ENCODE assay signal across 8 cellular contexts in the genomic region with DNA sequence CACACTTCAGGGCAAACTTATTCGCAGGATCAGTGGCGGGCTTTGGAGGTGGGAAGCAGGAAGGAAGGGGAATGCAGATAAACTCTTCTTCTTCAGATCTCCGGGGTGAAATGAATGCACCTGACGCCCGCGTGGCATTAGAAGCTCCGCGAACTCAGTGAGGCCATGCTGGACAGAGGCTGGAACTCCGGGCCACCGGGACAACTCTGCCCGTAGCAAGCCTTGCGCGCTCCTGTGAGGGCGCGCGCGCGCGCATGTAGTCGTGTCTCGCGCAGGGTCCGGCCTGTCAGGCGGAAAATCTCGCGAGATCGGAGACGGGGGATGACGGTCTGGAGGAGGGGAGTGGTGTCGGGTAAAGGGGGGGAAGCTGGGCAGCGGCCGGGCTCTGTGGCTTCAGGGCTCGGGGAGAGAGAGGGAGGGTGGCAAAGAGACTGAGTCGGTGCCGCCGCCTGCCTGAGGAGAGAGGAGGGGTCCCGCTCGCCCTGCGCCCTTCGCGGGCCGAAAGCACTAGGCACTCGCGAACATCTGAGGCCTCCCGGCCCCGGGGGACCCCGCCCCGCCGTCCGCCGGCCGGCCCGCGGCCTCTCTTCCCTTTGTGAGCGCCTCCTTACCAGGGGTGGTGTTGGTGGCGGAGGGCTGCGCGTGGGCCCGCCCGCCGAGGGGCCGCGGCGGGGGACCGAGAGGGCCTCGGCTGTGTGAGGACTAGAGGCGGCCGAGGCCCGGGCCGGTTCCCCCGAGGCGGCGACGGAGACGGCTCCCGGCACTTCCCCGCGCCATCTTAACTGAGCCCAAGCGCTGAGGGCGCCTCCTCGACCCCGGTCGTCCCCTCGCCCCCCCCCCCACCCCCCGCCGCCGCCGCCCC. TPM values are rescaled to one million over a fixed set of nuclear protein-coding genes. Genes with fewer than 3 reads are reported as not detected.
DNase-seq lines count a peak whose midpoint lies in the region; ATAC-seq and TF ChIP-seq lines count a peak whose summit lies in the region.

A gene (plus strand): TSS at position 370 of the 862 bp plus-strand sequence. CDS start 61,186 bp downstream, outside the sequence.

- H3K9me3 Mint-ChIP-seq in CD4-positive, CD25-positive, alpha-beta regulatory T cell, result no peaks in the 10 kb centered on the region
- H3K9me3 Mint-ChIP-seq in activated CD8-positive, alpha-beta T cell treated with anti-CD3 and anti-CD28 coated beads, Interleukin-2, amount 10 ng/mL, durations not matched to agents 7 days and 5 days (ENCODE audit: insufficient read depth), result no peaks in the 10 kb centered on the region

- peak within 1 kb of the TSS; percentile 95 to 99 (median 98) for H3K4me3 Mint-ChIP-seq in CD4-positive, CD25-positive, alpha-beta regulatory T cell
- H3K4me3 Mint-ChIP-seq in activated CD8-positive, alpha-beta T cell treated with anti-CD3 and anti-CD28 coated beads, Interleukin-2, amount 10 ng/mL, durations not matched to agents 7 days and 5 days, result peak within 1 kb of the TSS; percentile 91

- peaks cover 30% of the 10 kb centered on the region for H3K4me1 ChIP-seq in CD4-positive, CD25-positive, alpha-beta regulatory T cell (ENCODE audit: control insufficient read depth, insufficient read depth, low read length, poor library complexity, severe bottlenecking)

- no peaks in the 10 kb centered on the region for H3K27me3 ChIP-seq in CD4-positive, CD25-positive, alpha-beta regulatory T cell (ENCODE audit: control insufficient read depth, insufficient read depth, low read length)

- peaks cover 15% of the 10 kb centered on the region for H3K36me3 Mint-ChIP-seq in CD4-positive, CD25-positive, alpha-beta regulatory T cell
- H3K36me3 Mint-ChIP-seq in activated CD8-positive, alpha-beta T cell treated with anti-CD3 and anti-CD28 coated beads, Interleukin-2, amount 10 ng/mL, durations not matched to agents 7 days and 5 days (ENCODE audit: low read depth), result peaks cover 22% of the 10 kb centered on the region

- H3K4me1 Mint-ChIP-seq in CD4-positive, CD25-positive, alpha-beta regulatory T cell, result peaks cover 28 to 51% (median 40%) of the 10 kb centered on the region in 4 donors
- H3K4me1 Mint-ChIP-seq in activated CD8-positive, alpha-beta T cell treated with anti-CD3 and anti-CD28 coated beads, Interleukin-2, amount 10 ng/mL, durations not matched to agents 7 days and 5 days (ENCODE audit: low read depth), result peaks cover 40% of the 10 kb centered on the region

- H3K36me3 ChIP-seq in CD4-positive, CD25-positive, alpha-beta regulatory T cell (ENCODE audit: control insufficient read depth, insufficient read depth, low read length), result no peaks in the 10 kb centered on the region

- no peaks in the 10 kb centered on the region for H3K27me3 Mint-ChIP-seq in CD4-positive, CD25-positive, alpha-beta regulatory T cell
- H3K27me3 Mint-ChIP-seq in activated CD8-positive, alpha-beta T cell treated with anti-CD3 and anti-CD28 coated beads, Interleukin-2, amount 10 ng/mL, durations not matched to agents 7 days and 5 days (ENCODE audit: low read depth), result no peaks in the 10 kb centered on the region

- no peak for TF ChIP-seq CTCF in lower leg skin (IDR thresholded peaks at IDR 0.05)

- WGBS in lower leg skin, 2 donors, result 1% methylated on average over 61 to 74 of the region's 88 CpGs

- DNase-seq in CD4-positive, CD25-positive, alpha-beta regulatory T cell, result peak; percentile 96 to 98 (median 97)
- peak; percentile 81 for DNase-seq in HS-5 (ENCODE audit: low read depth)
- peak; percentile 75 for DNase-seq in NK-92 (lab: John Stamatoyannopoulos, UW; ENCODE audit: unreplicated experiment)
- peak; percentile 99 for DNase-seq in activated CD8-positive, alpha-beta T cell treated with anti-CD3 and anti-CD28 coated beads, Interleukin-2, amount 10 ng/mL, durations not matched to agents 7 days and 5 days
- DNase-seq in ecto neural progenitor cell (ENCODE audit: low spot score), result peak; percentile 100
- DNase-seq in lower leg skin (ENCODE audit: low spot score in 2 of 2), result peak; percentile 98 to 100
- DNase-seq in stimulated activated CD4-positive, alpha-beta T cell treated with anti-CD3 and anti-CD28 coated beads, Interleukin-4, amount 100 ng/mL, for 4 hours, result peak; percentile 97 to 98

- peak in 1 of 2 donors; percentile 60 for TF ChIP-seq POLR2A in lower leg skin (IDR thresholded peaks at IDR 0.05)

- peak within 1 kb of the TSS; percentile 94 for H3K4me3 ChIP-seq in CD4-positive, CD25-positive, alpha-beta regulatory T cell (ENCODE audit: low read depth, low read length)
- H3K4me3 ChIP-seq in lower leg skin (ENCODE audit: low read depth, poor library complexity, severe bottlenecking), result peak within 1 kb of the TSS; percentile 92

- POLR2A ChIA-PET in activated CD8-positive, alpha-beta T cell treated with anti-CD3 and anti-CD28 coated beads, Interleukin-2, amount 10 ng/mL, durations not matched to agents 7 days and 5 days (lab: Charles Lee), result interaction anchor here (0.6 to 2.0 kb wide), 7 partner anchors 10 to 743 kb away, joined by 3 to 9 read pairs (median 4); no protein-coding TSS in a partner anchor

- intact Hi-C loops in lower leg skin (cut with DNase I; ENCODE audit: low total_unique reads), result no loop called here

- H3K9me3 ChIP-seq in CD4-positive, CD25-positive, alpha-beta regulatory T cell (ENCODE audit: control insufficient read depth in 2 of 2, low read length in 2 of 2), result no peaks in the 10 kb centered on the region

- CTCF ChIA-PET in activated CD8-positive, alpha-beta T cell treated with anti-CD3 and anti-CD28 coated beads, Interleukin-2, amount 10 ng/mL, durations not matched to agents 7 days and 5 days (lab: Charles Lee), result interaction anchor here (3.5 kb wide), 1 partner anchor 20 kb away, joined by 20 read pairs; no protein-coding TSS in a partner anchor

- peak within 1 kb of the TSS; percentile 94 to 99 (median 96) for H3K27ac Mint-ChIP-seq in CD4-positive, CD25-positive, alpha-beta regulatory T cell
- H3K27ac Mint-ChIP-seq in activated CD8-positive, alpha-beta T cell treated with anti-CD3 and anti-CD28 coated beads, Interleukin-2, amount 10 ng/mL, durations not matched to agents 7 days and 5 days, result peak within 1 kb of the TSS; percentile 92

- peak within 1 kb of the TSS; percentile 92 for H3K27ac ChIP-seq in CD4-positive, CD25-positive, alpha-beta regulatory T cell (ENCODE audit: insufficient read depth, low read length, poor library complexity, severe bottlenecking)

- ATAC-seq in CD4-positive, CD25-positive, alpha-beta regulatory T cell (ENCODE audit: low read depth in 2 of 2), result peak; percentile 94 to 95
- ATAC-seq in GM19455 (IDR thresholded peaks at IDR 0.05; ENCODE audit: unreplicated experiment), result peak; percentile 89
- ATAC-seq in activated CD8-positive, alpha-beta T cell treated with anti-CD3 and anti-CD28 coated beads, Interleukin-2, amount 10 ng/mL, durations not matched to agents 7 days and 5 days, result peak; percentile 96

RNA-seq across cellular contexts. Expression of the gene that starts here (rescaled TPM):
- total RNA-seq in CD4-positive, CD25-positive, alpha-beta regulatory T cell, result 68.5 TPM
- 1 to 10 TPM; 2.2 to 5.2 (median 3.1) TPM for polyA plus RNA-seq in CD4-positive, CD25-positive, alpha-beta regulatory T cell
- total RNA-seq in activated CD8-positive, alpha-beta T cell treated with anti-CD3 and anti-CD28 coated beads, Interleukin-2, amount 10 ng/mL, durations not matched to agents 7 days and 5 days, result 10 to 100 TPM; 51.7 to 53.0 TPM
- 10 to 100 TPM; 54.7 to 71.8 (median 64.9) TPM for total RNA-seq in lower leg skin

Comparison
In these comparisons a context has a peak if more than half of its experiments do, and no peak if none do; other contexts are left out.
1. Peak in every context shown above with its lines: DNase-seq, ATAC-seq, H3K4me3 ChIP-seq and H3K27ac ChIP-seq.